9 cellular contexts compared by ENCODE assay signal in the genomic region with DNA sequence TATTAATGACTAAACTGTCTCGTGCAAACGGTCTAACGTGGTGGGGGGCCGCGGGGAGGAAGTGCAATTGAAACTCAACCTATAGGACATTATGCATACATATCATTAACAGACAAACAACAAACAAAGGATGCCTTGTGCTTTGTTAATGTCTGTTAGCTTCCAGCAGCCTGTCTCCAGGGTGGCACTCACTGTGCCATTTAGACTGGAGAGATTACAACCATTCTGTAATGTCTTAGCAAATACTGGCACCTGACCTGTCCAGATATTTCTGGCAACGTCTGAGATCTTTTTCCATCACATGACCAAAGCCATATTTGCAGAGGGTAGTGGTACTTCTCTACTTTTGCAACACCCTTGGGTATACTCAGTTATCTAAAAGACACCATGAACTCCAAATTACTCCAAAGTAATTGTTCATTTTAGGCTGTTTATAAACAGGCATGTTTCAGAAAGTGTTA. TPM values are rescaled to one million over a fixed set of nuclear protein-coding genes. Genes with fewer than 3 reads are reported as not detected.
DNase-seq lines count a peak whose midpoint lies in the region; FAIRE-seq and TF ChIP-seq lines count a peak whose summit lies in the region.
"Had no signal": no experiment of that assay in that cellular context is flagged by ENCODE, and none has a peak within 500 bp of the region (broad histone marks: within the 10 kb centered on the region; RNA-seq: fewer than 3 reads in every experiment).

No MANE protein-coding gene starts in this region.

- intact Hi-C loops in Caco-2 (cut with micrococcal nuclease; ENCODE audit: unreplicated experiment) (loop anchor here (5.0 to 10.0 kb wide), 2 partner anchors 314 to 722 kb away; a partner anchor contains a TSS), endothelial cell of umbilical vein (cut with micrococcal nuclease) (no loop called here)

- DNase-seq in Caco-2 (no peak), NCI-H69 (lab: John Stamatoyannopoulos, UW) (peak; percentile 70), endothelial cell of umbilical vein (ENCODE audit: low read depth, low spot score) (no peak), osteocyte (ENCODE audit: extremely low spot score, unreplicated experiment) (no peak), GM19239 (ENCODE audit: insufficient read length, low spot score) (no peak), hepatic stellate cell (ENCODE audit: low spot score) (no peak), GM03348 (ENCODE audit: low spot score) (no peak)
- no peak for DNase-seq in effector CD8-positive, alpha-beta T cell (lab: John Stamatoyannopoulos, UW)
- DNase-seq: activated T-cell treated with anti-CD3 and anti-CD28 coated beads, Interleukin-2, amount 50 U/mL, for 1 hour had no signal

- H3K9ac ChIP-seq in endothelial cell of umbilical vein (replicated peaks; ENCODE audit: extremely low read depth, insufficient read depth, low read length): no peak overlapping the region

- H3K4me3 Mint-ChIP-seq in Caco-2 (ENCODE audit: unreplicated experiment) (peak overlapping the region; percentile 78), osteocyte (ENCODE audit: unreplicated experiment) (peak overlapping the region; percentile 77)

- no peaks in the 10 kb centered on the region for H4K20me1 ChIP-seq in endothelial cell of umbilical vein (replicated peaks; ENCODE audit: control insufficient read depth, extremely low read depth, insufficient read depth, low read length)

- TF ChIP-seq POLR2A in endothelial cell of umbilical vein (IDR thresholded peaks at IDR 0.05; ENCODE audit: low read depth, low read length): no peak

- peak overlapping the region; percentile 82 for H3K4me2 ChIP-seq in endothelial cell of umbilical vein (ENCODE audit: insufficient read depth, low read length)

- H3K4me1 ChIP-seq in Caco-2 (peaks cover 23% of the 10 kb centered on the region), endothelial cell of umbilical vein (ENCODE audit: control insufficient read depth, extremely low read depth, insufficient read depth, low read length) (peaks cover 13% of the 10 kb centered on the region)

- peaks cover 13% of the 10 kb centered on the region for H3K36me3 Mint-ChIP-seq in Caco-2 (ENCODE audit: insufficient read depth, unreplicated experiment)
- no peaks in the 10 kb centered on the region for H3K36me3 Mint-ChIP-seq in osteocyte (ENCODE audit: unreplicated experiment)

- BruUV-seq in Caco-2 (replicated peaks; lab: Mats Ljungman, UMichigan) (TSS peak; percentile 86), endothelial cell of umbilical vein (replicated peaks; lab: Mats Ljungman, UMichigan) (no TSS peak)

- H3K9me3 ChIP-seq in Caco-2 (no peaks in the 10 kb centered on the region), endothelial cell of umbilical vein (replicated peaks; ENCODE audit: control insufficient read depth, insufficient read depth, low read length) (no peaks in the 10 kb centered on the region)

- H2AFZ ChIP-seq in endothelial cell of umbilical vein (ENCODE audit: low read depth, low read length): no peak overlapping the region

- no peak for TF ChIP-seq CTCF in Caco-2 (IDR thresholded peaks at IDR 0.05; ENCODE audit: insufficient read depth in 1 of 2, low read depth in 1 of 2, low read length in 1 of 2, severe bottlenecking in 1 of 2, unreplicated experiment in 1 of 2)
- TF ChIP-seq CTCF in endothelial cell of umbilical vein (IDR thresholded peaks at IDR 0.05; ENCODE audit: extremely low read depth in 1 of 2, insufficient read depth in 1 of 2, low read depth in 1 of 2, low read length in 2 of 2): no peak
- no peak for TF ChIP-seq CTCF in osteocyte (IDR thresholded peaks at IDR 0.05)

- H3K27me3 ChIP-seq in Caco-2 (replicated peaks; ENCODE audit: control insufficient read depth, insufficient read depth, low read length) (no peaks in the 10 kb centered on the region), endothelial cell of umbilical vein (ENCODE audit: control insufficient read depth in 2 of 2, insufficient read depth in 2 of 2, low read length in 2 of 2) (no peaks in the 10 kb centered on the region)

- H3K27ac Mint-ChIP-seq in Caco-2 (ENCODE audit: unreplicated experiment) (no peak overlapping the region), osteocyte (ENCODE audit: unreplicated experiment) (no peak overlapping the region)

- H3K4me3 ChIP-seq in Caco-2 (ENCODE audit: low read depth, low read length) (peak overlapping the region; percentile 77), endothelial cell of umbilical vein (replicated peaks in 1 of 3; ENCODE audit: insufficient read depth in 1 of 3, low read depth in 1 of 3, low read length in 3 of 3) (no peak overlapping the region)

- no peaks in the 10 kb centered on the region for H3K79me2 ChIP-seq in endothelial cell of umbilical vein (ENCODE audit: control insufficient read depth, insufficient read depth, low read length)

- H3K27ac ChIP-seq in endothelial cell of umbilical vein (ENCODE audit: insufficient read depth, low read depth, low read length): no peak overlapping the region

- no peak for FAIRE-seq in endothelial cell of umbilical vein (lab: Jason Lieb, UNC)
- FAIRE-seq in GM19239 (lab: Jason Lieb, UNC): no peak

- dilution Hi-C loops in endothelial cell of umbilical vein (cut with MboI; ENCODE audit: extremely low pct_ligation_motif_present, low sequenced_read_pairs): no loop called here

- H3K27me3 Mint-ChIP-seq in Caco-2 (ENCODE audit: insufficient read depth, unreplicated experiment): no peaks in the 10 kb centered on the region
- H3K27me3 Mint-ChIP-seq in osteocyte (ENCODE audit: unreplicated experiment): peaks cover 4% of the 10 kb centered on the region

- H3K36me3 ChIP-seq in Caco-2 (ENCODE audit: control insufficient read depth, insufficient read depth, low read length) (no peaks in the 10 kb centered on the region), endothelial cell of umbilical vein (ENCODE audit: control insufficient read depth in 2 of 2, extremely low read depth in 1 of 2, insufficient read depth in 2 of 2, low read length in 2 of 2) (no peaks in the 10 kb centered on the region)

- no peaks in the 10 kb centered on the region for H3K9me3 Mint-ChIP-seq in Caco-2 (ENCODE audit: unreplicated experiment)
- no peaks in the 10 kb centered on the region for H3K9me3 Mint-ChIP-seq in osteocyte (ENCODE audit: unreplicated experiment)

- POLR2A ChIA-PET in Caco-2 (lab: Charles Lee): no interaction called here
- POLR2A ChIA-PET in endothelial cell of umbilical vein (lab: Charles Lee): no interaction called here

- CTCF ChIA-PET in Caco-2 (lab: Charles Lee) (no interaction called here), endothelial cell of umbilical vein (lab: Charles Lee) (interaction anchor here (1.3 kb wide), 1 partner anchor 10 kb away, joined by 4 read pairs; no protein-coding TSS in a partner anchor)

- no peaks in the 10 kb centered on the region for H3K9me1 ChIP-seq in endothelial cell of umbilical vein (replicated peaks; ENCODE audit: control insufficient read depth, extremely low read depth, insufficient read depth, low read length)

- peaks cover 17% of the 10 kb centered on the region for H3K4me1 Mint-ChIP-seq in Caco-2 (ENCODE audit: low read depth, unreplicated experiment)
- peaks cover 32% of the 10 kb centered on the region for H3K4me1 Mint-ChIP-seq in osteocyte (ENCODE audit: unreplicated experiment)

TF ChIP-seq in endothelial cell of umbilical vein, 7 proteins besides CTCF, POLR2A, EP300 and RAD21:
- TF ChIP-seq JUN (IDR thresholded peaks at IDR 0.05; ENCODE audit: borderline replicate concordance, insufficient read depth, insufficient read length, low read depth) (no peak), POLR2AphosphoS5 (IDR thresholded peaks at IDR 0.05; ENCODE audit: insufficient read depth, low read depth, low read length) (no peak), EZH2 (IDR thresholded peaks at IDR 0.05; ENCODE audit: borderline replicate concordance, low read depth, low read length, severe bottlenecking) (no peak), GATA2 (IDR thresholded peaks at IDR 0.05; ENCODE audit: insufficient read depth, insufficient read length, low read depth, low read length) (no peak), FOS (IDR thresholded peaks at IDR 0.05; ENCODE audit: borderline replicate concordance, insufficient read depth, low read length) (no peak), MYC (IDR thresholded peaks at IDR 0.05; ENCODE audit: low read depth, low read length) (no peak)
- TF ChIP-seq, protein P1, sequence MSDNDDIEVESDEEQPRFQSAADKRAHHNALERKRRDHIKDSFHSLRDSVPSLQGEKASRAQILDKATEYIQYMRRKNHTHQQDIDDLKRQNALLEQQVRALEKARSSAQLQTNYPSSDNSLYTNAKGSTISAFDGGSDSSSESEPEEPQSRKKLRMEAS (IDR thresholded peaks at IDR 0.05; ENCODE audit: insufficient read depth, insufficient read length): no peak

RNA-seq across cellular contexts. Expression of a gene that starts 11.6 kb away (rescaled TPM):
- total RNA-seq in Caco-2 (2022) (3.2 and 4.4 TPM in 2 replicates), endothelial cell of umbilical vein (0.07 and 0.24 TPM in 2 replicates), osteocyte (1.1 and 1.4 TPM in 2 replicates)
- 0.03 and 0.12 TPM in 2 replicates for polyA plus RNA-seq in endothelial cell of umbilical vein
- 0.04 and 0.06 TPM in 2 replicates for polyA plus RNA-seq in endothelial cell of umbilical vein (2011; cell fraction: cytosol; rRNA removed)
- polyA plus RNA-seq in endothelial cell of umbilical vein (2011; cell fraction: nucleus; rRNA removed): 0.04 TPM in 1 of 2 replicates, not detected in the other
- polyA plus RNA-seq in endothelial cell of umbilical vein (2012): 0.59 and 0.85 TPM in 2 replicates
- polyA minus RNA-seq in endothelial cell of umbilical vein: not detected in 2 replicates
- not detected for polyA minus RNA-seq in endothelial cell of umbilical vein (2011; cell fraction: cytosol; rRNA and poly(A)+ RNA removed)
- polyA minus RNA-seq in endothelial cell of umbilical vein (2011; cell fraction: nucleus; rRNA and poly(A)+ RNA removed): not detected in 2 replicates
